ENCODE assay signal across 23 cellular contexts in the genomic region with DNA sequence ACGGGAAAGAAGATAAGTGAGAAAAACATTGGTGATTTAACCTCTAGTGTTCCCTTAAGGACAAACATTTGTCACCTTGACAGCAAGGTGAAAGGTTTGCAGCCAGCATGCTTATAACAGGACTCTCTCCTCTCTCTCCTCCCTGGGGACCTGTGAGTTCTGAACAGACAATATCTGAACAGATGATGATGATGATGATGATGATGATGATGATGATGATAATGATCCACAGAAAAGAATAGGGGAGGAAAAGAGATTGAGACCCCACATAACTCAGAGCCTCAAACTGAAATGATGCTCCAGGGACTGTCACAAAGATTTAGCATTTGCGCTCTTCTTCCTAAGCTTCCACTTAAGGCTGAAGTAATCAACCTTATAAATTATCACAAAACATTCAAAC.
DNase-seq lines count a peak whose midpoint lies in the region; ATAC-seq and TF ChIP-seq lines count a peak whose summit lies in the region.
"Had no signal": no experiment of that assay in that cellular context is flagged by ENCODE, and none has a peak within 500 bp of the region (broad histone marks: within the 10 kb centered on the region; RNA-seq: fewer than 3 reads in every experiment).

No MANE protein-coding gene starts in this region.

- TF ChIP-seq CTCF in GM23338 (conservative IDR thresholded peaks at IDR 0.05; ENCODE audit: low read depth in 2 of 2) = no peak
- no peak for TF ChIP-seq CTCF in HEK293 (tag by site-specific recombination; IDR thresholded peaks at IDR 0.05)
- TF ChIP-seq CTCF in nephron progenitor cell (IDR thresholded peaks at IDR 0.05) = no peak

- CTCF ChIA-PET in HEK293 (lab: Yijun Ruan, JAX) = no interaction called here

- H3K9me3 Mint-ChIP-seq in GM23338 (no peaks in the 10 kb centered on the region), nephron progenitor cell (no peaks in the 10 kb centered on the region)
- H3K9me3 Mint-ChIP-seq: CD14-positive monocyte; CD4-positive, CD25-positive, alpha-beta regulatory T cell; CD8-positive, alpha-beta memory T cell had no signal

- H2AFZ ChIP-seq in GM23338 = no peak overlapping the region

- H3K27me3 Mint-ChIP-seq in GM23338 (ENCODE audit: insufficient read depth, low read depth, poor library complexity) = no peaks in the 10 kb centered on the region
- H3K27me3 Mint-ChIP-seq in nephron progenitor cell (ENCODE audit: low read depth, poor library complexity) = peaks cover 8% of the 10 kb centered on the region
- H3K27me3 Mint-ChIP-seq: CD4-positive, alpha-beta memory T cell; CD4-positive, CD25-positive, alpha-beta regulatory T cell; CD8-positive, alpha-beta memory T cell had no signal

- no peaks in the 10 kb centered on the region for H3K4me1 ChIP-seq in GM23338 (ENCODE audit: insufficient read depth)
- no peaks in the 10 kb centered on the region for H3K4me1 ChIP-seq in HEK293 (ENCODE audit: control insufficient read depth, insufficient read depth, low read length)
- H3K4me1 ChIP-seq: BE2C, BLaER1 had no signal

- no peak for ATAC-seq in GM23338
- ATAC-seq: GM12878 had no signal

- DNase-seq in GM23338 (ENCODE audit: low spot score) = no peak
- DNase-seq in nephron progenitor cell = peak; percentile 14
- DNase-seq in NCI-H2081 (lab: John Stamatoyannopoulos, UW) = no peak
- DNase-seq in iPS-NIHi11 (ENCODE audit: low spot score) = no peak
- DNase-seq: 8988T; ACHN; BE2C; C1 segment of cervical spinal cord; CD4-positive, alpha-beta memory T cell; CD4-positive, CD25-positive, alpha-beta regulatory T cell; CD8-positive, alpha-beta memory T cell; COR-L47; DMS 273 treated with DMSO at 0.1 percent for 48 hours; DMS153; DMS53; DMS79; DND-41; EL; GDM1 had no signal

- no peaks in the 10 kb centered on the region for H3K9me2 ChIP-seq in GM23338 (ENCODE audit: insufficient read depth)

- no peaks in the 10 kb centered on the region for H3K27me3 ChIP-seq in GM23338 (ENCODE audit: insufficient read depth)
- H3K27me3 ChIP-seq: BE2C, BLaER1 had no signal

- H3K27ac ChIP-seq in GM23338 (ENCODE audit: low read depth) = no peak overlapping the region
- H3K27ac ChIP-seq in HEK293 (ENCODE audit: extremely low read depth, low read depth, low read length) = no peak overlapping the region
- H3K27ac ChIP-seq: BLaER1 had no signal

- H3K4me3 ChIP-seq in GM23338 (no peak overlapping the region), HEK293 (ENCODE audit: low read depth, low read length) (no peak overlapping the region)
- H3K4me3 ChIP-seq: BLaER1, GM12878 had no signal

- H3K36me3 ChIP-seq in GM23338 (ENCODE audit: insufficient read depth) = no peaks in the 10 kb centered on the region
- no peaks in the 10 kb centered on the region for H3K36me3 ChIP-seq in HEK293 (ENCODE audit: control insufficient read depth in 2 of 2, insufficient read depth in 1 of 2, low read length in 2 of 2)
- H3K36me3 ChIP-seq: BE2C, BLaER1 had no signal

- no peaks in the 10 kb centered on the region for H4K20me1 ChIP-seq in GM23338 (replicated peaks; ENCODE audit: insufficient read depth)
- H4K20me1 ChIP-seq: BLaER1 had no signal

- H3K36me3 Mint-ChIP-seq in GM23338 (ENCODE audit: low read depth) (no peaks in the 10 kb centered on the region), nephron progenitor cell (ENCODE audit: low read depth) (no peaks in the 10 kb centered on the region)

- no peaks in the 10 kb centered on the region for H3K79me2 ChIP-seq in GM23338 (replicated peaks; ENCODE audit: insufficient read depth)

- H3K27ac Mint-ChIP-seq in GM23338 (no peak overlapping the region), nephron progenitor cell (no peak overlapping the region)
- H3K27ac Mint-ChIP-seq: CD14-positive monocyte; CD4-positive, alpha-beta memory T cell; CD4-positive, CD25-positive, alpha-beta regulatory T cell had no signal

- H3K4me1 Mint-ChIP-seq in GM23338 = peaks cover 7% of the 10 kb centered on the region; the same call in 2 of the 3 replicates
- H3K4me1 Mint-ChIP-seq in nephron progenitor cell = peaks cover 23% of the 10 kb centered on the region
- H3K4me1 Mint-ChIP-seq: CD14-positive monocyte had no signal

- H3K9me3 ChIP-seq in HEK293 (ENCODE audit: control insufficient read depth, insufficient read depth, low read depth, low read length) = no peaks in the 10 kb centered on the region
- H3K9me3 ChIP-seq: BE2C, BLaER1 had no signal

- H3K4me3 Mint-ChIP-seq in GM23338 (no peak overlapping the region), nephron progenitor cell (no peak overlapping the region)
- H3K4me3 Mint-ChIP-seq: CD14-positive monocyte; CD4-positive, alpha-beta memory T cell; CD4-positive, CD25-positive, alpha-beta regulatory T cell; CD8-positive, alpha-beta memory T cell had no signal

- peak overlapping the region; percentile 11; the same call in 1 of the 2 replicates for H3K4me2 ChIP-seq in GM23338
- H3K4me2 ChIP-seq: BLaER1 had no signal

- H3F3A ChIP-seq in GM23338 (replicated peaks; ENCODE audit: low read depth) = no peaks in the 10 kb centered on the region

- POLR2A ChIA-PET in HEK293 (lab: Yijun Ruan, JAX) = no interaction called here

TF ChIP-seq in GM23338, 12 proteins besides CTCF, POLR2A, EP300 and RAD21:
- TF ChIP-seq EZH2phosphoT487 (IDR thresholded peaks at IDR 0.05; ENCODE audit: unreplicated experiment) (no peak), POLR2AphosphoS5 (IDR thresholded peaks at IDR 0.05; ENCODE audit: low read depth) (no peak)
- TF ChIP-seq, protein P1, sequence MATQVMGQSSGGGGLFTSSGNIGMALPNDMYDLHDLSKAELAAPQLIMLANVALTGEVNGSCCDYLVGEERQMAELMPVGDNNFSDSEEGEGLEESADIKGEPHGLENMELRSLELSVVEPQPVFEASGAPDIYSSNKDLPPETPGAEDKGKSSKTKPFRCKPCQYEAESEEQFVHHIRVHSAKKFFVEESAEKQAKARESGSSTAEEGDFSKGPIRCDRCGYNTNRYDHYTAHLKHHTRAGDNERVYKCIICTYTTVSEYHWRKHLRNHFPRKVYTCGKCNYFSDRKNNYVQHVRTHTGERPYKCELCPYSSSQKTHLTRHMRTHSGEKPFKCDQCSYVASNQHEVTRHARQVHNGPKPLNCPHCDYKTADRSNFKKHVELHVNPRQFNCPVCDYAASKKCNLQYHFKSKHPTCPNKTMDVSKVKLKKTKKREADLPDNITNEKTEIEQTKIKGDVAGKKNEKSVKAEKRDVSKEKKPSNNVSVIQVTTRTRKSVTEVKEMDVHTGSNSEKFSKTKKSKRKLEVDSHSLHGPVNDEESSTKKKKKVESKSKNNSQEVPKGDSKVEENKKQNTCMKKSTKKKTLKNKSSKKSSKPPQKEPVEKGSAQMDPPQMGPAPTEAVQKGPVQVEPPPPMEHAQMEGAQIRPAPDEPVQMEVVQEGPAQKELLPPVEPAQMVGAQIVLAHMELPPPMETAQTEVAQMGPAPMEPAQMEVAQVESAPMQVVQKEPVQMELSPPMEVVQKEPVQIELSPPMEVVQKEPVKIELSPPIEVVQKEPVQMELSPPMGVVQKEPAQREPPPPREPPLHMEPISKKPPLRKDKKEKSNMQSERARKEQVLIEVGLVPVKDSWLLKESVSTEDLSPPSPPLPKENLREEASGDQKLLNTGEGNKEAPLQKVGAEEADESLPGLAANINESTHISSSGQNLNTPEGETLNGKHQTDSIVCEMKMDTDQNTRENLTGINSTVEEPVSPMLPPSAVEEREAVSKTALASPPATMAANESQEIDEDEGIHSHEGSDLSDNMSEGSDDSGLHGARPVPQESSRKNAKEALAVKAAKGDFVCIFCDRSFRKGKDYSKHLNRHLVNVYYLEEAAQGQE (IDR thresholded peaks at IDR 0.05; ENCODE audit: unreplicated experiment) = no peak

TF ChIP-seq in HEK293, 187 proteins besides CTCF, POLR2A, EP300 and RAD21:
- TF ChIP-seq ZNF768 (tag by site-specific recombination; IDR thresholded peaks at IDR 0.05) = no peak
- TF ChIP-seq, protein P2, sequence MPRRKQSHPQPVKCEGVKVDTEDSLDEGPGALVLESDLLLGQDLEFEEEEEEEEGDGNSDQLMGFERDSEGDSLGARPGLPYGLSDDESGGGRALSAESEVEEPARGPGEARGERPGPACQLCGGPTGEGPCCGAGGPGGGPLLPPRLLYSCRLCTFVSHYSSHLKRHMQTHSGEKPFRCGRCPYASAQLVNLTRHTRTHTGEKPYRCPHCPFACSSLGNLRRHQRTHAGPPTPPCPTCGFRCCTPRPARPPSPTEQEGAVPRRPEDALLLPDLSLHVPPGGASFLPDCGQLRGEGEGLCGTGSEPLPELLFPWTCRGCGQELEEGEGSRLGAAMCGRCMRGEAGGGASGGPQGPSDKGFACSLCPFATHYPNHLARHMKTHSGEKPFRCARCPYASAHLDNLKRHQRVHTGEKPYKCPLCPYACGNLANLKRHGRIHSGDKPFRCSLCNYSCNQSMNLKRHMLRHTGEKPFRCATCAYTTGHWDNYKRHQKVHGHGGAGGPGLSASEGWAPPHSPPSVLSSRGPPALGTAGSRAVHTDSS (tag by site-specific recombination; IDR thresholded peaks at IDR 0.05) = peak; percentile 91
